In the genomic region with DNA sequence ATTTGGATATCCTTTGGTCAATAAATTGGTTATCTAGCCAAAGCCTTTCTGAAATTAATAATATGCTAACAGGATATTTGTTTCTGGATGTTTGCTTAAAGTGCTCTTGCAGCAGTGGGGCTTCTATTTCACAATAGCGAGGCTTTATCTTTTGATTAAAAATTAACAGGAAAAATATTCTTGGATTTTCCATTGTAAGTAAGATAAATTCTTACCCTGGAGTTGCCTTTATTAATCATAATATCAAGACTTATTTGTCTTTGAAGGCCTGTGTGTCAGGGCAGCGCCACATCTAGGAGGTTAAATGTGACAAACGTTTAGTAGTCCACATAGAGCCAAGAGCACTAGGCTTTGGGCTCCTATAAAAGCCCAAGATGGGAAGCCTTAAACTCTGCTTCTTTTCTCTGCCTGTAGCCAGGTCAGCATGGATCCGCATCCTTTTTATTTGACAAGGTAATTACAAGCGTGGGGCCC, we compare ENCODE assay signal across 25 cellular contexts. TPM values are rescaled to one million over a fixed set of nuclear protein-coding genes. Genes with fewer than 3 reads are reported as not detected.
A peak's percentile ranks its signal among the peaks of the same experiment; 100 is the strongest.
DNase-seq lines count a peak whose midpoint lies in the region; ATAC-seq, FAIRE-seq and TF ChIP-seq lines count a peak whose summit lies in the region.
"Had no signal": no experiment of that assay in that cellular context is flagged by ENCODE, and none has a peak within 500 bp of the region (broad histone marks: within the 10 kb centered on the region; RNA-seq: fewer than 3 reads in every experiment).

No MANE protein-coding gene starts in this region.

- CTCF ChIA-PET in K562 (lab: Yijun Ruan, JAX; ENCODE audit: low intra/inter-chr PET ratio), result no interaction called here
- CTCF ChIA-PET in activated naive CD4-positive, alpha-beta T cell treated with anti-CD3 and anti-CD28 coated beads, Interleukin-2, amount 10 ng/mL, durations not matched to agents 7 days and 5 days (lab: Charles Lee), result no interaction called here

- peaks cover 82% of the 10 kb centered on the region for H3K36me3 ChIP-seq in K562 (ENCODE audit: control insufficient read depth, insufficient read depth, low read length)
- H3K36me3 ChIP-seq in mesenchymal stem cell (ENCODE audit: control insufficient read depth in 1 of 2, insufficient read depth in 2 of 2, low read depth in 1 of 2, low read length in 2 of 2), result peaks cover 8 to 39% of the 10 kb centered on the region in 2 experiments

- H3K23ac ChIP-seq in mesenchymal stem cell (ENCODE audit: low read length in 2 of 2), result no peak overlapping the region

- no peak for TF ChIP-seq POLR2A in K562 (conservative IDR thresholded peaks at IDR 0.05)

- intact Hi-C loops in K562 (cut with micrococcal nuclease), result no loop called here

- H2BK15ac ChIP-seq in mesenchymal stem cell (ENCODE audit: low read depth, poor library complexity, severe bottlenecking), result no peak overlapping the region

- DNase-seq in HL-60 (ENCODE audit: low read depth in 1 of 2, low spot score in 1 of 2) (no peak), K562 (ENCODE audit: extremely low read depth in 1 of 4, low spot score in 3 of 4) (no peak), mesenchymal stem cell (no peak), type B pancreatic cell (ENCODE audit: extremely low spot score, unreplicated experiment) (peak; percentile 24), NOMO-1 treated with DMSO at 0.1 percent for 48 hours (lab: John Stamatoyannopoulos, UW; ENCODE audit: unreplicated experiment) (no peak)
- DNase-seq in activated naive CD4-positive, alpha-beta T cell treated with anti-CD3 and anti-CD28 coated beads, Interleukin-2, amount 10 ng/mL, durations not matched to agents 7 days and 5 days, result no peak
- DNase-seq: activated CD4-positive, CD25-positive, alpha-beta regulatory T cell treated with anti-CD3 and anti-CD28 coated beads, Interleukin-2, amount 50 U/mL, for 72 hours; activated naive CD4-positive, alpha-beta T cell treated with Interleukin-2 at 50 U/mL for 16 hours; activated T-cell treated with anti-CD3 and anti-CD28 coated beads, Interleukin-2, amount 50 U/mL, for 24 hours; amygdala; dorsolateral prefrontal cortex; heart right ventricle; KG1; left ventricle myocardium inferior; NCI-H526 treated with DMSO at 0.1 percent for 48 hours; SHP77; stimulated activated CD4-positive, alpha-beta T cell treated with anti-CD3 and anti-CD28 coated beads, Interleukin-2, amount 100 ng/mL, for 24 hours had no signal

- H4K20me1 ChIP-seq in K562 (replicated peaks; ENCODE audit: control insufficient read depth, insufficient read depth, low read length), result 0 out of 2 replicates have a peak, but pooled peaks cover 18% of the 10 kb centered on the region

- no peak overlapping the region for H3K4me3 ChIP-seq in HL-60 (replicated peaks; ENCODE audit: insufficient read depth, low read length)
- H3K4me3 ChIP-seq in K562, result no peak overlapping the region
- H3K4me3 ChIP-seq in mesenchymal stem cell (ENCODE audit: insufficient read depth in 1 of 2, low read depth in 1 of 2, low read length in 2 of 2), result no peak overlapping the region
- H3K4me3 ChIP-seq: dorsolateral prefrontal cortex, heart right ventricle, left ventricle myocardium inferior, skin epidermis, thoracic aorta had no signal

- no peaks in the 10 kb centered on the region; the same call in 1 of the 2 replicates for H3K9me3 ChIP-seq in K562 (replicated peaks; ENCODE audit: control insufficient read depth, insufficient read depth, low read depth, low read length)
- no peaks in the 10 kb centered on the region for H3K9me3 ChIP-seq in mesenchymal stem cell (ENCODE audit: control insufficient read depth, low read length)
- H3K9me3 ChIP-seq: heart right ventricle, left ventricle myocardium inferior, thoracic aorta had no signal

- no peak overlapping the region for H4K91ac ChIP-seq in mesenchymal stem cell (ENCODE audit: low read length)

- H3K27ac ChIP-seq in HL-60 (replicated peaks) (peak overlapping the region; percentile 22; the same call in 1 of the 2 replicates), K562 (ENCODE audit: extremely low read depth, low read depth, low read length) (no peak overlapping the region), mesenchymal stem cell (ENCODE audit: low read length, poor library complexity, severe bottlenecking) (peak overlapping the region; percentile 16)
- H3K27ac ChIP-seq: dorsolateral prefrontal cortex, epithelial cell of prostate, heart right ventricle, left ventricle myocardium inferior, skin epidermis, thoracic aorta had no signal

- H3K9me3 Mint-ChIP-seq in type B pancreatic cell, result no peaks in the 10 kb centered on the region
- no peaks in the 10 kb centered on the region for H3K9me3 Mint-ChIP-seq in activated naive CD4-positive, alpha-beta T cell treated with anti-CD3 and anti-CD28 coated beads, Interleukin-2, amount 10 ng/mL, durations not matched to agents 7 days and 5 days
- H3K9me3 Mint-ChIP-seq: activated T-cell treated with anti-CD3 and anti-CD28 coated beads, Interleukin-2, amount 50 U/mL, for 24 hours; stimulated activated effector memory CD8-positive, alpha-beta T cell treated with anti-CD3 and anti-CD28 coated beads, Interleukin-12 subunit alpha, Interleukin-12 subunit beta, amount 100 ng/mL, for 72 hours had no signal

- peaks cover 48% of the 10 kb centered on the region for H3K4me1 Mint-ChIP-seq in type B pancreatic cell (ENCODE audit: unreplicated experiment)
- peaks cover 29% of the 10 kb centered on the region for H3K4me1 Mint-ChIP-seq in activated naive CD4-positive, alpha-beta T cell treated with anti-CD3 and anti-CD28 coated beads, Interleukin-2, amount 10 ng/mL, durations not matched to agents 7 days and 5 days

- no peak overlapping the region for H2BK5ac ChIP-seq in mesenchymal stem cell (ENCODE audit: low read depth, low read length, poor library complexity, severe bottlenecking)

- H2AK5ac ChIP-seq in mesenchymal stem cell (ENCODE audit: low read length, severe bottlenecking), result no peak overlapping the region

- TF ChIP-seq EP300 in K562 (IDR thresholded peaks at IDR 0.05; ENCODE audit: low read length), result no peak

- no peak overlapping the region for H2BK12ac ChIP-seq in mesenchymal stem cell (ENCODE audit: low read length in 2 of 2)

- H3K79me2 ChIP-seq in K562 (ENCODE audit: control insufficient read depth, insufficient read depth, low read length), result peaks cover 65% of the 10 kb centered on the region

- H3K14ac ChIP-seq in mesenchymal stem cell (ENCODE audit: low read length in 2 of 2), result no peak overlapping the region

- H3K4me3 Mint-ChIP-seq in type B pancreatic cell, result peak overlapping the region; percentile 28
- no peak overlapping the region for H3K4me3 Mint-ChIP-seq in activated naive CD4-positive, alpha-beta T cell treated with anti-CD3 and anti-CD28 coated beads, Interleukin-2, amount 10 ng/mL, durations not matched to agents 7 days and 5 days
- H3K4me3 Mint-ChIP-seq: activated T-cell treated with anti-CD3 and anti-CD28 coated beads, Interleukin-2, amount 50 U/mL, for 24 hours; stimulated activated effector memory CD8-positive, alpha-beta T cell treated with anti-CD3 and anti-CD28 coated beads, Interleukin-12 subunit alpha, Interleukin-12 subunit beta, amount 100 ng/mL, for 72 hours had no signal

- H3K4me2 ChIP-seq in K562 (ENCODE audit: insufficient read depth, low read length) (no peak overlapping the region), mesenchymal stem cell (ENCODE audit: low read length, poor library complexity, severe bottlenecking) (peak overlapping the region; percentile 29)

- WGBS in K562 (ENCODE audit: insufficient coverage, low coverage, missing lambda C conversion rate), result 91% methylated on average over 5 of the region's 5 CpGs
- WGBS in mesenchymal stem cell, result 94% methylated on average over 4 of the region's 5 CpGs

- ATAC-seq in K562 (no peak), HG02588 (IDR thresholded peaks at IDR 0.05; ENCODE audit: unreplicated experiment) (no peak)
- ATAC-seq: heart right ventricle; stimulated activated effector memory CD8-positive, alpha-beta T cell treated with anti-CD3 and anti-CD28 coated beads, Interleukin-12 subunit alpha, Interleukin-12 subunit beta, amount 100 ng/mL, for 72 hours had no signal

- H4K8ac ChIP-seq in mesenchymal stem cell (ENCODE audit: low read length), result no peak overlapping the region

- in situ Hi-C loops in K562 (cut with MboI), result no loop called here

- H2AFZ ChIP-seq in K562 (ENCODE audit: low read depth, low read length) (no peak overlapping the region), mesenchymal stem cell (ENCODE audit: low read depth, low read length) (no peak overlapping the region)

- no peak overlapping the region for H3K18ac ChIP-seq in mesenchymal stem cell (ENCODE audit: low read depth in 1 of 2, low read length in 2 of 2)

- POLR2A ChIA-PET in K562 (lab: Yijun Ruan, JAX), result interaction anchor here (1.4 kb wide), 1 partner anchor 11 kb away, joined by 5 read pairs; a partner anchor contains a TSS

- no peaks in the 10 kb centered on the region for H3K27me3 Mint-ChIP-seq in type B pancreatic cell
- H3K27me3 Mint-ChIP-seq in activated naive CD4-positive, alpha-beta T cell treated with anti-CD3 and anti-CD28 coated beads, Interleukin-2, amount 10 ng/mL, durations not matched to agents 7 days and 5 days, result no peaks in the 10 kb centered on the region
- H3K27me3 Mint-ChIP-seq: activated T-cell treated with anti-CD3 and anti-CD28 coated beads, Interleukin-2, amount 50 U/mL, for 24 hours had no signal

- no peak for TF ChIP-seq RAD21 in K562 (CRISPR knock-in tag; conservative IDR thresholded peaks at IDR 0.05 in 1 of 2, IDR thresholded peaks at IDR 0.05 in 1 of 2)

- no peaks in the 10 kb centered on the region for H3K9me1 ChIP-seq in K562 (ENCODE audit: control insufficient read depth, insufficient read depth, low read length)

- H3K4ac ChIP-seq in mesenchymal stem cell (ENCODE audit: low read depth in 1 of 2, low read length in 2 of 2), result no peak overlapping the region

- H3K27ac Mint-ChIP-seq in type B pancreatic cell, result no peak overlapping the region
- no peak overlapping the region for H3K27ac Mint-ChIP-seq in activated naive CD4-positive, alpha-beta T cell treated with anti-CD3 and anti-CD28 coated beads, Interleukin-2, amount 10 ng/mL, durations not matched to agents 7 days and 5 days
- H3K27ac Mint-ChIP-seq: activated T-cell treated with anti-CD3 and anti-CD28 coated beads, Interleukin-2, amount 50 U/mL, for 24 hours; stimulated activated effector memory CD8-positive, alpha-beta T cell treated with anti-CD3 and anti-CD28 coated beads, Interleukin-12 subunit alpha, Interleukin-12 subunit beta, amount 100 ng/mL, for 72 hours had no signal

- H3K27me3 ChIP-seq in HL-60 (ENCODE audit: insufficient read depth, poor library complexity, severe bottlenecking), result no peaks in the 10 kb centered on the region
- no peaks in the 10 kb centered on the region for H3K27me3 ChIP-seq in K562 (ENCODE audit: control insufficient read depth in 2 of 2, insufficient read depth in 2 of 2, low read length in 2 of 2)
- H3K27me3 ChIP-seq in mesenchymal stem cell (ENCODE audit: control insufficient read depth in 1 of 2, insufficient read depth in 1 of 2, low read length in 2 of 2), result no peaks in the 10 kb centered on the region
- H3K27me3 ChIP-seq: dorsolateral prefrontal cortex, heart right ventricle had no signal

- FAIRE-seq in K562 (lab: Jason Lieb, UNC), result no peak

- H3K79me1 ChIP-seq in mesenchymal stem cell (replicated peaks; ENCODE audit: low read length, poor library complexity, severe bottlenecking), result peaks cover 36% of the 10 kb centered on the region

- peaks cover 24% of the 10 kb centered on the region for H3K36me3 Mint-ChIP-seq in type B pancreatic cell
- peaks cover 27% of the 10 kb centered on the region for H3K36me3 Mint-ChIP-seq in activated naive CD4-positive, alpha-beta T cell treated with anti-CD3 and anti-CD28 coated beads, Interleukin-2, amount 10 ng/mL, durations not matched to agents 7 days and 5 days

- H2BK120ac ChIP-seq in mesenchymal stem cell (ENCODE audit: low read depth, low read length), result no peak overlapping the region

- H3K4me1 ChIP-seq in K562 (replicated peaks in 1 of 2; ENCODE audit: control insufficient read depth in 2 of 2, insufficient read depth in 2 of 2, low read length in 2 of 2) (peaks cover 11 to 14% of the 10 kb centered on the region in 2 experiments; a peak in 4 of 5 replicates), mesenchymal stem cell (ENCODE audit: control insufficient read depth, insufficient read depth, low read depth, low read length) (peaks cover 10% of the 10 kb centered on the region)

- no peak for TF ChIP-seq CTCF in HL-60 (IDR thresholded peaks at IDR 0.05; ENCODE audit: insufficient read depth, low read length)
- TF ChIP-seq CTCF in K562 (IDR thresholded peaks at IDR 0.05 in 2 of 3, conservative IDR thresholded peaks at IDR 0.05 in 1 of 3; ENCODE audit: insufficient read depth in 2 of 3, low read depth in 1 of 3, low read length in 3 of 3), result no peak
- no peak for TF ChIP-seq CTCF in type B pancreatic cell (conservative IDR thresholded peaks at IDR 0.05)

- H3K9ac ChIP-seq in K562 (ENCODE audit: insufficient read depth in 1 of 2, low read depth in 2 of 2, low read length in 2 of 2) (no peak overlapping the region), mesenchymal stem cell (ENCODE audit: low read length) (no peak overlapping the region)

- BruUV-seq in K562 (replicated peaks; lab: Mats Ljungman, UMichigan), result no TSS peak

RNA-seq across cellular contexts. Expression of a gene that starts 5.3 kb away (rescaled TPM):
- total RNA-seq in K562 (2011; cell fraction: chromatin; rRNA removed; ENCODE audit: low replicate concordance), result 75.7 and 97.1 TPM in 2 replicates
- total RNA-seq in K562 (2011; cell fraction: nucleolus; rRNA removed), result 85.3 and 101 TPM in 2 replicates
- 131 and 163 TPM in 2 replicates for total RNA-seq in K562 (2011; cell fraction: nucleoplasm; rRNA removed)
- total RNA-seq in K562 (2014; rRNA removed) (59.6 and 71.8 TPM in 2 replicates), K562 (2014; rRNA removed; fragmentation: Illumina TruSeq; extraction: Trizol) (83.1 and 87.7 TPM in 2 replicates), K562 (2015; rRNA removed; fragmentation: Illumina TruSeq; extraction: Trizol) (72.0 and 74.0 TPM in 2 replicates), K562 (2021) (65.3 and 67.5 TPM in 2 replicates), type B pancreatic cell (ENCODE audit: low replicate concordance) (43.0 and 99.9 TPM in 2 replicates)
- polyA plus RNA-seq in K562 (2011; rRNA removed) (88.3 and 117 TPM in 2 replicates), K562 (2014; fragmentation: Illumina TruSeq; extraction: Trizol) (89.6 and 121 TPM in 2 replicates), K562 (2014; fragmentation: Nextera tagmentation; extraction: Ambion mirVana) (10 to 100 TPM; 76.0 to 95.3 TPM), K562 (2014; rRNA removed) (34.6 and 44.9 TPM in 2 replicates)
- polyA plus RNA-seq in K562 (2011; cell fraction: cytosol; rRNA removed), result 45.5 and 66.1 TPM in 2 replicates
- 24.8 and 32.2 TPM in 2 replicates for polyA plus RNA-seq in K562 (2011; cell fraction: nucleus; rRNA removed)
- 40.4 and 49.6 TPM in 2 replicates for polyA plus RNA-seq in K562 (2012)
- 66.9 and 80.3 TPM in 2 replicates for polyA minus RNA-seq in K562 (2011; rRNA and poly(A)+ RNA removed)
- 31.5 and 44.4 TPM in 2 replicates for polyA minus RNA-seq in K562 (2011; cell fraction: cytosol; rRNA and poly(A)+ RNA removed)
- 12.5 and 15.9 TPM in 2 replicates for polyA minus RNA-seq in K562 (2011; cell fraction: nucleus; rRNA and poly(A)+ RNA removed)
- polyA plus RNA-seq in mesenchymal stem cell (2013, experiment 1 of 2), result 174 TPM
- 170 TPM for polyA plus RNA-seq in mesenchymal stem cell (2013, experiment 2 of 2)

RNA-seq across cellular contexts. Expression of a gene that starts 11.0 kb away (rescaled TPM):
- 58.5 and 63.2 TPM in 2 replicates for total RNA-seq in K562 (2011; cell fraction: chromatin; rRNA removed; ENCODE audit: low replicate concordance)
- 42.5 and 42.8 TPM in 2 replicates for total RNA-seq in K562 (2011; cell fraction: nucleolus; rRNA removed)
- 44.1 and 49.8 TPM in 2 replicates for total RNA-seq in K562 (2011; cell fraction: nucleoplasm; rRNA removed)
- total RNA-seq in K562 (2014; rRNA removed) (25.1 and 25.5 TPM in 2 replicates), K562 (2014; rRNA removed; fragmentation: Illumina TruSeq; extraction: Trizol) (20.9 and 26.8 TPM in 2 replicates), K562 (2015; rRNA removed; fragmentation: Illumina TruSeq; extraction: Trizol) (14.3 and 14.6 TPM in 2 replicates), K562 (2021) (20.1 and 25.2 TPM in 2 replicates), type B pancreatic cell (ENCODE audit: low replicate concordance) (43.6 and 55.2 TPM in 2 replicates)
- polyA plus RNA-seq in K562 (2011; rRNA removed) (35.8 and 38.6 TPM in 2 replicates), K562 (2014; fragmentation: Illumina TruSeq; extraction: Trizol) (19.0 and 19.4 TPM in 2 replicates), K562 (2014; fragmentation: Nextera tagmentation; extraction: Ambion mirVana) (10 to 100 TPM; 11.2 to 17.7 TPM), K562 (2014; rRNA removed) (37.6 and 45.4 TPM in 2 replicates)
- polyA plus RNA-seq in K562 (2011; cell fraction: cytosol; rRNA removed), result 15.7 and 17.9 TPM in 2 replicates
- 54.6 and 62.4 TPM in 2 replicates for polyA plus RNA-seq in K562 (2011; cell fraction: nucleus; rRNA removed)
- polyA plus RNA-seq in K562 (2012), result 20.5 and 42.0 TPM in 2 replicates
- 9.2 and 9.9 TPM in 2 replicates for polyA minus RNA-seq in K562 (2011; rRNA and poly(A)+ RNA removed)
- 4.6 and 7.2 TPM in 2 replicates for polyA minus RNA-seq in K562 (2011; cell fraction: cytosol; rRNA and poly(A)+ RNA removed)
- 10.8 and 16.7 TPM in 2 replicates for polyA minus RNA-seq in K562 (2011; cell fraction: nucleus; rRNA and poly(A)+ RNA removed)
- 71.7 TPM for polyA plus RNA-seq in mesenchymal stem cell (2013, experiment 1 of 2)
- 73.0 TPM for polyA plus RNA-seq in mesenchymal stem cell (2013, experiment 2 of 2)

RNA-seq across cellular contexts. Expression of a gene that starts 11.3 kb away (rescaled TPM):
- 14.5 and 38.2 TPM in 2 replicates for total RNA-seq in K562 (2011; cell fraction: chromatin; rRNA removed; ENCODE audit: low replicate concordance)
- total RNA-seq in K562 (2011; cell fraction: nucleolus; rRNA removed), result 22.8 and 26.7 TPM in 2 replicates
- 22.7 and 28.9 TPM in 2 replicates for total RNA-seq in K562 (2011; cell fraction: nucleoplasm; rRNA removed)
- 9.0 and 15.1 TPM in 2 replicates for total RNA-seq in K562 (2014; rRNA removed)
- 6.3 and 8.2 TPM in 2 replicates for total RNA-seq in K562 (2014; rRNA removed; fragmentation: Illumina TruSeq; extraction: Trizol)
- 7.7 and 8.0 TPM in 2 replicates for total RNA-seq in K562 (2015; rRNA removed; fragmentation: Illumina TruSeq; extraction: Trizol)
- total RNA-seq in K562 (2021), result 18.9 and 20.1 TPM in 2 replicates
- 13.7 and 18.8 TPM in 2 replicates for polyA plus RNA-seq in K562 (2011; rRNA removed)
- polyA plus RNA-seq in K562 (2011; cell fraction: cytosol; rRNA removed), result 10.8 and 23.2 TPM in 2 replicates
- polyA plus RNA-seq in K562 (2011; cell fraction: nucleus; rRNA removed), result 40.2 and 69.4 TPM in 2 replicates
- polyA plus RNA-seq in K562 (2012), result 11.5 and 17.0 TPM in 2 replicates
- 15.2 and 15.4 TPM in 2 replicates for polyA plus RNA-seq in K562 (2014; fragmentation: Illumina TruSeq; extraction: Trizol)
- 1 to 10 TPM; 2.1 to 2.9 TPM for polyA plus RNA-seq in K562 (2014; fragmentation: Nextera tagmentation; extraction: Ambion mirVana)
- polyA plus RNA-seq in K562 (2014; rRNA removed), result 8.1 and 15.4 TPM in 2 replicates
- polyA minus RNA-seq in K562 (2011; rRNA and poly(A)+ RNA removed), result 7.3 and 16.7 TPM in 2 replicates
- polyA minus RNA-seq in K562 (2011; cell fraction: cytosol; rRNA and poly(A)+ RNA removed), result 21.0 and 35.8 TPM in 2 replicates
- 12.4 and 16.7 TPM in 2 replicates for polyA minus RNA-seq in K562 (2011; cell fraction: nucleus; rRNA and poly(A)+ RNA removed)
- polyA plus RNA-seq in mesenchymal stem cell (2013, experiment 1 of 2), result 49.4 TPM
- polyA plus RNA-seq in mesenchymal stem cell (2013, experiment 2 of 2), result 49.9 TPM
- total RNA-seq in type B pancreatic cell (ENCODE audit: low replicate concordance), result 37.8 and 55.6 TPM in 2 replicates

RNA-seq across cellular contexts. Expression of a gene that starts 33.0 kb away (rescaled TPM):
- 13.2 and 36.1 TPM in 2 replicates for total RNA-seq in K562 (2011; cell fraction: chromatin; rRNA removed; ENCODE audit: low replicate concordance)
- 33.4 and 34.0 TPM in 2 replicates for total RNA-seq in K562 (2011; cell fraction: nucleolus; rRNA removed)
- 27.2 and 30.3 TPM in 2 replicates for total RNA-seq in K562 (2011; cell fraction: nucleoplasm; rRNA removed)
- total RNA-seq in K562 (2014; rRNA removed) (121 and 122 TPM in 2 replicates), K562 (2014; rRNA removed; fragmentation: Illumina TruSeq; extraction: Trizol) (59.5 and 62.7 TPM in 2 replicates), K562 (2015; rRNA removed; fragmentation: Illumina TruSeq; extraction: Trizol) (70.6 and 71.4 TPM in 2 replicates), K562 (2021) (106 and 108 TPM in 2 replicates), type B pancreatic cell (ENCODE audit: low replicate concordance) (79.3 and 90.8 TPM in 2 replicates)
- polyA plus RNA-seq in K562 (2011; rRNA removed) (64.6 and 105 TPM in 2 replicates), K562 (2014; fragmentation: Illumina TruSeq; extraction: Trizol) (127 and 137 TPM in 2 replicates), K562 (2014; fragmentation: Nextera tagmentation; extraction: Ambion mirVana) (10 to 100 TPM; 22.0 to 25.1 TPM), K562 (2014; rRNA removed) (104 and 109 TPM in 2 replicates)
- polyA plus RNA-seq in K562 (2011; cell fraction: cytosol; rRNA removed), result 64.6 and 142 TPM in 2 replicates
- polyA plus RNA-seq in K562 (2011; cell fraction: nucleus; rRNA removed), result 48.3 and 71.0 TPM in 2 replicates
- polyA plus RNA-seq in K562 (2012), result 89.9 and 120 TPM in 2 replicates
- polyA minus RNA-seq in K562 (2011; rRNA and poly(A)+ RNA removed), result 31.5 and 60.7 TPM in 2 replicates
- polyA minus RNA-seq in K562 (2011; cell fraction: cytosol; rRNA and poly(A)+ RNA removed), result 27.9 and 61.6 TPM in 2 replicates
- 14.4 and 16.8 TPM in 2 replicates for polyA minus RNA-seq in K562 (2011; cell fraction: nucleus; rRNA and poly(A)+ RNA removed)
- polyA plus RNA-seq in mesenchymal stem cell (2013, experiment 1 of 2), result 67.8 TPM
- polyA plus RNA-seq in mesenchymal stem cell (2013, experiment 2 of 2), result 67.2 TPM

RNA-seq across cellular contexts. Expression of a gene that starts 40.7 kb away (rescaled TPM):
- not detected in 2 replicates for total RNA-seq in K562 (2011; cell fraction: chromatin; rRNA removed; ENCODE audit: low replicate concordance)
- not detected in 2 replicates for total RNA-seq in K562 (2011; cell fraction: nucleolus; rRNA removed)
- total RNA-seq in K562 (2011; cell fraction: nucleoplasm; rRNA removed), result not detected in 2 replicates
- not detected in 2 replicates for total RNA-seq in K562 (2014; rRNA removed)
- total RNA-seq in K562 (2014; rRNA removed; fragmentation: Illumina TruSeq; extraction: Trizol), result not detected in 2 replicates
- total RNA-seq in K562 (2015; rRNA removed; fragmentation: Illumina TruSeq; extraction: Trizol), result not detected in 2 replicates
- total RNA-seq in K562 (2021), result not detected in 2 replicates
- not detected in 2 replicates for polyA plus RNA-seq in K562 (2011; rRNA removed)
- not detected in 2 replicates for polyA plus RNA-seq in K562 (2011; cell fraction: cytosol; rRNA removed)
- polyA plus RNA-seq in K562 (2011; cell fraction: nucleus; rRNA removed), result not detected in 2 replicates
- not detected in 2 replicates for polyA plus RNA-seq in K562 (2012)
- polyA plus RNA-seq in K562 (2014; fragmentation: Illumina TruSeq; extraction: Trizol), result not detected in 2 replicates
- polyA plus RNA-seq in K562 (2014; fragmentation: Nextera tagmentation; extraction: Ambion mirVana), result not detected
- not detected in 2 replicates for polyA plus RNA-seq in K562 (2014; rRNA removed)
- polyA minus RNA-seq in K562 (2011; rRNA and poly(A)+ RNA removed), result not detected in 2 replicates
- polyA minus RNA-seq in K562 (2011; cell fraction: cytosol; rRNA and poly(A)+ RNA removed), result not detected in 2 replicates
- polyA minus RNA-seq in K562 (2011; cell fraction: nucleus; rRNA and poly(A)+ RNA removed), result not detected in 2 replicates
- polyA plus RNA-seq in mesenchymal stem cell (2013, experiment 1 of 2), result not detected
- not detected for polyA plus RNA-seq in mesenchymal stem cell (2013, experiment 2 of 2)
- not detected in 2 replicates for total RNA-seq in type B pancreatic cell (ENCODE audit: low replicate concordance)
- total RNA-seq: cardiac septum, dorsolateral prefrontal cortex, fibroblast of villous mesenchyme, heart right ventricle, left ventricle myocardium inferior, mononuclear cell, thoracic aorta had no signal
- polyA plus RNA-seq: heart right ventricle had no signal
